In genomic region chr7:134040988-134041387, GRCh38 we compare ENCODE assay signal across 36 cellular contexts.
"Had no signal": no experiment of that assay in that cellular context is flagged by ENCODE, and none has a peak within 500 bp of the region (broad histone marks: within the 10 kb centered on the region; RNA-seq: fewer than 3 reads in every experiment).

No MANE protein-coding gene starts in this region.

- H3K4me3 ChIP-seq: adrenal gland, ascending aorta, cardiac muscle cell, colonic mucosa had no signal

- H3K27ac ChIP-seq: adrenal gland, ascending aorta, cardiac muscle cell, colonic mucosa, VCaP had no signal

- H3K4me1 ChIP-seq: adrenal gland, ascending aorta, colonic mucosa had no signal

- H3K4me1 Mint-ChIP-seq: activated CD4-positive, alpha-beta memory T cell treated with anti-CD3 and anti-CD28 coated beads, Interleukin-2, amount 10 ng/mL, durations not matched to agents 7 days and 5 days; activated CD4-positive, alpha-beta T cell treated with anti-CD3 and anti-CD28 coated beads, Interleukin-2, amount 10 ng/mL, durations not matched to agents 7 days and 5 days; activated CD8-positive, alpha-beta memory T cell treated with anti-CD3 and anti-CD28 coated beads, Interleukin-2, amount 10 ng/mL, durations not matched to agents 7 days and 5 days; activated naive CD8-positive, alpha-beta T cell treated with anti-CD3 and anti-CD28 coated beads for 36 hours; central memory CD8-positive, alpha-beta T cell had no signal

- ATAC-seq: activated CD8-positive, alpha-beta memory T cell treated with anti-CD3 and anti-CD28 coated beads, Interleukin-2, amount 10 ng/mL, durations not matched to agents 7 days and 5 days; activated CD8-positive, alpha-beta T cell treated with anti-CD3 and anti-CD28 coated beads, Interleukin-2, amount 10 ng/mL, durations not matched to agents 7 days and 5 days; activated naive CD4-positive, alpha-beta T cell treated with anti-CD3 and anti-CD28 coated beads, Interleukin-2, amount 50 U/mL, for 72 hours had no signal

- H3K9me3 ChIP-seq: adrenal gland, ascending aorta, colonic mucosa had no signal

- H3K36me3 ChIP-seq: adrenal gland, ascending aorta, cardiac muscle cell, colonic mucosa had no signal

- DNase-seq: activated B cell treated with CpG ODN at 0.5 μM for 24 hours; activated CD4-positive, alpha-beta memory T cell treated with anti-CD3 and anti-CD28 coated beads, Interleukin-2, amount 10 ng/mL, durations not matched to agents 7 days and 5 days; activated CD4-positive, alpha-beta T cell treated with anti-CD3 and anti-CD28 coated beads for 48 hours; activated CD4-positive, alpha-beta T cell treated with anti-CD3 and anti-CD28 coated beads, Interleukin-2, amount 10 ng/mL, durations not matched to agents 7 days and 5 days; activated CD4-positive, alpha-beta T cell treated with anti-CD3 and anti-CD28 coated beads, Interleukin-2, amount 50 U/mL, for 48 hours; activated CD4-positive, CD25-positive, alpha-beta regulatory T cell treated with anti-CD3 and anti-CD28 coated beads, Interleukin-2, amount 50 U/mL, for 72 hours; activated CD8-positive, alpha-beta memory T cell treated with anti-CD3 and anti-CD28 coated beads for 24 hours; activated CD8-positive, alpha-beta memory T cell treated with anti-CD3 and anti-CD28 coated beads, Interleukin-2, amount 10 ng/mL, durations not matched to agents 7 days and 5 days; activated CD8-positive, alpha-beta memory T cell treated with anti-CD3 and anti-CD28 coated beads, Interleukin-2, amount 50 U/mL, for 48 hours; activated CD8-positive, alpha-beta T cell treated with anti-CD3 and anti-CD28 coated beads, Interleukin-2, amount 10 ng/mL, durations not matched to agents 7 days and 5 days; activated effector memory CD4-positive, alpha-beta T cell treated with Interleukin-2 at 50 U/mL for 16 hours; activated gamma-delta T cell; activated naive CD4-positive, alpha-beta T cell treated with anti-CD3 and anti-CD28 coated beads, Interleukin-2, amount 50 U/mL, for 16 hours; activated naive CD4-positive, alpha-beta T cell treated with Interleukin-2 at 50 U/mL for 16 hours; activated naive CD8-positive, alpha-beta T cell treated with anti-CD3 and anti-CD28 coated beads for 36 hours; activated T-cell treated with anti-CD3 and anti-CD28 coated beads, Interleukin-2, amount 50 U/mL, for 24 hours; activated T-cell treated with anti-CD3 and anti-CD28 coated beads, Interleukin-2, amount 50 U/mL, for 48 hours; adrenal gland; amygdala; anterior cingulate cortex; caudate nucleus; cerebellar nuclear complex; colonic mucosa; T-helper 2 cell; T-helper 9 cell had no signal

- H3K27me3 Mint-ChIP-seq: activated B cell treated with CpG ODN at 0.5 μM for 24 hours; activated CD4-positive, alpha-beta memory T cell treated with anti-CD3 and anti-CD28 coated beads, Interleukin-2, amount 10 ng/mL, durations not matched to agents 7 days and 5 days; activated CD4-positive, alpha-beta T cell treated with anti-CD3 and anti-CD28 coated beads, Interleukin-2, amount 10 ng/mL, durations not matched to agents 7 days and 5 days; activated CD8-positive, alpha-beta memory T cell treated with anti-CD3 and anti-CD28 coated beads, Interleukin-2, amount 10 ng/mL, durations not matched to agents 7 days and 5 days; activated naive CD8-positive, alpha-beta T cell treated with anti-CD3 and anti-CD28 coated beads for 36 hours; activated T-cell treated with anti-CD3 and anti-CD28 coated beads, Interleukin-2, amount 50 U/mL, for 24 hours; brain; central memory CD8-positive, alpha-beta T cell had no signal

- H3K9me3 Mint-ChIP-seq: activated B cell treated with CpG ODN at 0.5 μM for 24 hours; activated CD4-positive, alpha-beta memory T cell treated with anti-CD3 and anti-CD28 coated beads, Interleukin-2, amount 10 ng/mL, durations not matched to agents 7 days and 5 days; activated CD4-positive, alpha-beta T cell treated with anti-CD3 and anti-CD28 coated beads, Interleukin-2, amount 10 ng/mL, durations not matched to agents 7 days and 5 days; activated naive CD4-positive, alpha-beta T cell treated with anti-CD3 and anti-CD28 coated beads, Interleukin-2, amount 50 U/mL, for 72 hours; activated naive CD8-positive, alpha-beta T cell treated with anti-CD3 and anti-CD28 coated beads for 36 hours; activated T-cell treated with anti-CD3 and anti-CD28 coated beads, Interleukin-2, amount 50 U/mL, for 24 hours; activated T-helper 2 cell treated with anti-CD3 and anti-CD28 coated beads, Interferon-gamma antibody, Interleukin-2, Interleukin-4, amounts not matched to agents 10 μg/mL and 5 μg/mL and 100 μg/mL, durations not matched to agents 14 hours and 24 hours and 36 hours; central memory CD8-positive, alpha-beta T cell; T-helper 1 cell treated with Interleukin-12 subunit alpha and Interleukin-12 subunit beta and Interleukin-4 antibody, amounts not matched to agents 30 μg/mL and 1 μg/mL, for 36 hours; T-helper 2 cell treated with Interferon-gamma antibody and Interleukin-4, amounts not matched to agents 5 μg/mL and 100 μg/mL, for 36 hours had no signal

- FAIRE-seq: bronchial epithelial cell, TTC549 had no signal

- H3K27me3 ChIP-seq: adrenal gland, ascending aorta, cardiac muscle cell, colonic mucosa had no signal

- H3K4me3 Mint-ChIP-seq: activated B cell treated with CpG ODN at 0.5 μM for 24 hours; activated CD4-positive, alpha-beta memory T cell treated with anti-CD3 and anti-CD28 coated beads, Interleukin-2, amount 10 ng/mL, durations not matched to agents 7 days and 5 days; activated CD4-positive, alpha-beta T cell treated with anti-CD3 and anti-CD28 coated beads, Interleukin-2, amount 10 ng/mL, durations not matched to agents 7 days and 5 days; activated CD8-positive, alpha-beta memory T cell treated with anti-CD3 and anti-CD28 coated beads, Interleukin-2, amount 10 ng/mL, durations not matched to agents 7 days and 5 days; activated CD8-positive, alpha-beta T cell treated with anti-CD3 and anti-CD28 coated beads, Interleukin-2, amount 10 ng/mL, durations not matched to agents 7 days and 5 days; activated naive CD8-positive, alpha-beta T cell treated with anti-CD3 and anti-CD28 coated beads for 36 hours; activated T-cell treated with anti-CD3 and anti-CD28 coated beads, Interleukin-2, amount 50 U/mL, for 24 hours; brain; central memory CD8-positive, alpha-beta T cell; T-helper 1 cell treated with Interleukin-12 subunit alpha and Interleukin-12 subunit beta and Interleukin-4 antibody, amounts not matched to agents 30 μg/mL and 1 μg/mL, for 36 hours; T-helper 2 cell treated with Interferon-gamma antibody and Interleukin-4, amounts not matched to agents 5 μg/mL and 100 μg/mL, for 36 hours had no signal

- H3K36me3 Mint-ChIP-seq: activated CD8-positive, alpha-beta memory T cell treated with anti-CD3 and anti-CD28 coated beads, Interleukin-2, amount 10 ng/mL, durations not matched to agents 7 days and 5 days had no signal

- H3K27ac Mint-ChIP-seq: activated B cell treated with CpG ODN at 0.5 μM for 24 hours; activated CD4-positive, alpha-beta memory T cell treated with anti-CD3 and anti-CD28 coated beads, Interleukin-2, amount 10 ng/mL, durations not matched to agents 7 days and 5 days; activated CD4-positive, alpha-beta T cell treated with anti-CD3 and anti-CD28 coated beads, Interleukin-2, amount 10 ng/mL, durations not matched to agents 7 days and 5 days; activated CD8-positive, alpha-beta memory T cell treated with anti-CD3 and anti-CD28 coated beads, Interleukin-2, amount 10 ng/mL, durations not matched to agents 7 days and 5 days; activated CD8-positive, alpha-beta T cell treated with anti-CD3 and anti-CD28 coated beads, Interleukin-2, amount 10 ng/mL, durations not matched to agents 7 days and 5 days; activated naive CD4-positive, alpha-beta T cell treated with anti-CD3 and anti-CD28 coated beads, Interleukin-2, amount 50 U/mL, for 72 hours; activated naive CD8-positive, alpha-beta T cell treated with anti-CD3 and anti-CD28 coated beads for 36 hours; activated T-cell treated with anti-CD3 and anti-CD28 coated beads, Interleukin-2, amount 50 U/mL, for 24 hours; activated T-helper 2 cell treated with anti-CD3 and anti-CD28 coated beads, Interferon-gamma antibody, Interleukin-2, Interleukin-4, amounts not matched to agents 10 μg/mL and 5 μg/mL and 100 μg/mL, durations not matched to agents 14 hours and 24 hours and 36 hours; T-helper 1 cell treated with Interleukin-12 subunit alpha and Interleukin-12 subunit beta and Interleukin-4 antibody, amounts not matched to agents 30 μg/mL and 1 μg/mL, for 36 hours; T-helper 2 cell treated with Interferon-gamma antibody and Interleukin-4, amounts not matched to agents 5 μg/mL and 100 μg/mL, for 36 hours had no signal
